ENCODE assay signal across 8 cellular contexts in genomic region chr12:27244680-27245005, GRCh38. TPM values are rescaled to one million over a fixed set of nuclear protein-coding genes. Genes with fewer than 3 reads are reported as not detected.
DNase-seq lines count a peak whose midpoint lies in the region; ATAC-seq and TF ChIP-seq lines count a peak whose summit lies in the region.

No MANE protein-coding gene starts in this region.

- POLR2A ChIA-PET in activated CD8-positive, alpha-beta T cell treated with anti-CD3 and anti-CD28 coated beads for 36 hours (lab: Charles Lee) = interaction anchor here (1.0 to 1.3 kb wide), 7 partner anchors 11 to 231 kb away, joined by 3 to 7 read pairs (median 4); no protein-coding TSS in a partner anchor

- H3K4me1 ChIP-seq in heart left ventricle (peaks cover 0 to 43% (median 26%) of the 10 kb centered on the region in 12 donors), stomach smooth muscle (ENCODE audit: control insufficient read depth, insufficient read depth, low read length) (peaks cover 2% of the 10 kb centered on the region)

- peak overlapping the region; percentile 96 to 98 for H3K9ac ChIP-seq in stomach smooth muscle (ENCODE audit: low read length in 2 of 2)

- no peaks in the 10 kb centered on the region for H3K27me3 Mint-ChIP-seq in activated CD8-positive, alpha-beta T cell treated with anti-CD3 and anti-CD28 coated beads for 36 hours

- TF ChIP-seq POLR2A in heart left ventricle (IDR thresholded peaks at IDR 0.05) = no peak

- peaks cover 0 to 5% (median 0%) of the 10 kb centered on the region in 12 donors for H3K9me3 ChIP-seq in heart left ventricle
- H3K9me3 ChIP-seq in iPS-18c (ENCODE audit: control insufficient read depth, insufficient read depth, low read length) = no peaks in the 10 kb centered on the region
- no peaks in the 10 kb centered on the region for H3K9me3 ChIP-seq in stomach smooth muscle (ENCODE audit: control insufficient read depth in 2 of 2, low read length in 2 of 2)

- H3K4me3 Mint-ChIP-seq in activated CD8-positive, alpha-beta T cell treated with anti-CD3 and anti-CD28 coated beads for 36 hours = peak overlapping the region; percentile 94

- peaks cover 3% of the 10 kb centered on the region for H3K9me3 Mint-ChIP-seq in activated CD8-positive, alpha-beta T cell treated with anti-CD3 and anti-CD28 coated beads for 36 hours

- H3K4me3 ChIP-seq in heart left ventricle = peak overlapping the region; percentile 59 to 96 (median 76)
- H3K4me3 ChIP-seq in iPS-18c (ENCODE audit: insufficient read depth, low read depth, low read length) = peak overlapping the region; percentile 89
- H3K4me3 ChIP-seq in stomach smooth muscle (ENCODE audit: low read length in 2 of 2) = peak overlapping the region; percentile 88 to 89

- TF ChIP-seq CTCF in heart left ventricle (IDR thresholded peaks at IDR 0.05) = no peak
- TF ChIP-seq CTCF in activated CD8-positive, alpha-beta T cell treated with anti-CD3 and anti-CD28 coated beads for 36 hours (IDR thresholded peaks at IDR 0.05) = no peak

- CTCF ChIA-PET in activated CD8-positive, alpha-beta T cell treated with anti-CD3 and anti-CD28 coated beads for 36 hours (lab: Charles Lee) = interaction anchor here (1.0 to 3.0 kb wide), 5 partner anchors 11 to 215 kb away, joined by 4 to 13 read pairs (median 5); no protein-coding TSS in a partner anchor

- H3K4me1 Mint-ChIP-seq in activated CD8-positive, alpha-beta T cell treated with anti-CD3 and anti-CD28 coated beads for 36 hours (ENCODE audit: low read depth) = peaks cover 36% of the 10 kb centered on the region

- H3K27me3 ChIP-seq in heart left ventricle (no peaks in the 10 kb centered on the region), stomach smooth muscle (ENCODE audit: control insufficient read depth in 1 of 2, insufficient read depth in 2 of 2, low read length in 2 of 2) (no peaks in the 10 kb centered on the region)

- ATAC-seq in heart left ventricle (no peak), left ventricle myocardium superior (no peak), HG03439 (IDR thresholded peaks at IDR 0.05; ENCODE audit: unreplicated experiment) (no peak)
- no peak for ATAC-seq in activated CD8-positive, alpha-beta T cell treated with anti-CD3 and anti-CD28 coated beads for 36 hours

- H3K27ac ChIP-seq in heart left ventricle (peak overlapping the region; percentile 73 to 97 (median 90)), stomach smooth muscle (ENCODE audit: low read length) (peak overlapping the region; percentile 95)

- H3K36me3 ChIP-seq in heart left ventricle = no peaks in the 10 kb centered on the region
- no peaks in the 10 kb centered on the region for H3K36me3 ChIP-seq in stomach smooth muscle (ENCODE audit: control insufficient read depth in 2 of 2, insufficient read depth in 2 of 2, low read length in 2 of 2)

- DNase-seq in heart left ventricle (no peak), left ventricle myocardium superior (no peak), GOT3 (lab: John Stamatoyannopoulos, UW) (no peak), KG1 (lab: John Stamatoyannopoulos, UW) (no peak)
- no peak for DNase-seq in activated CD8-positive, alpha-beta T cell treated with anti-CD3 and anti-CD28 coated beads for 36 hours

- WGBS in heart left ventricle, 4 donors = 0 to 1% (median 0%) methylated on average over 13 of the region's 13 CpGs

- peak overlapping the region; percentile 94 for H3K27ac Mint-ChIP-seq in activated CD8-positive, alpha-beta T cell treated with anti-CD3 and anti-CD28 coated beads for 36 hours

- intact Hi-C loops in heart left ventricle (cut with DNase I) = loop anchor here (2.0 to 10.0 kb wide), 15 partner anchors 38 to 310 kb away; partner anchors contain the start of genes MED21 (in 5 of the 10), TM7SF3 (in 3 of the 10), FGFR1OP2 (in 1 of the 10) and INTS13 (in 1 of the 10)
- intact Hi-C loops in left ventricle myocardium superior (cut with micrococcal nuclease) = no loop called here
- intact Hi-C loops in activated CD8-positive, alpha-beta T cell treated with anti-CD3 and anti-CD28 coated beads for 36 hours (cut with micrococcal nuclease) = loop anchor here (2.0 to 10.0 kb wide), 2 partner anchors 66 to 230 kb away; partner anchors contain the start of gene TM7SF3

- peaks cover 12% of the 10 kb centered on the region for H3K36me3 Mint-ChIP-seq in activated CD8-positive, alpha-beta T cell treated with anti-CD3 and anti-CD28 coated beads for 36 hours (ENCODE audit: low read depth)

RNA-seq across cellular contexts. Expression of gene STK38L, which starts 0.6 kb away (rescaled TPM):
- total RNA-seq in heart left ventricle = 100 to 1,000 TPM in 2 of 9 donors, 10 to 100 TPM in 7; 26.3 to 142 (median 83.7) TPM
- polyA plus RNA-seq in heart left ventricle = 10 to 100 TPM; 21.1 to 22.3 TPM
- total RNA-seq in left ventricle myocardium superior = 66.1 TPM
- total RNA-seq in activated CD8-positive, alpha-beta T cell treated with anti-CD3 and anti-CD28 coated beads for 36 hours = 10 to 100 TPM; 23.5 to 27.6 TPM
